ENCODE assay signal across 13 cellular contexts in genomic region chr3:23778451-23778850, GRCh38.
"Had no signal": no experiment of that assay in that cellular context is flagged by ENCODE, and none has a peak within 500 bp of the region (broad histone marks: within the 10 kb centered on the region; RNA-seq: fewer than 3 reads in every experiment).

No MANE protein-coding gene starts in this region.

- H3K4me3 ChIP-seq: lung, ovary, sigmoid colon had no signal

- H3K9me3 ChIP-seq: ovary, sigmoid colon had no signal

- H3K27me3 ChIP-seq: ovary, sigmoid colon had no signal

- H3K36me3 ChIP-seq: ovary, sigmoid colon had no signal

- DNase-seq: activated B cell treated with CpG ODN at 0.5 μM for 24 hours; activated CD4-positive, alpha-beta T cell treated with anti-CD3 and anti-CD28 coated beads, Interleukin-2, amount 10 ng/mL, durations not matched to agents 7 days and 5 days; activated CD8-positive, alpha-beta memory T cell treated with anti-CD3 and anti-CD28 coated beads, Interleukin-2, amount 50 U/mL, for 48 hours; activated gamma-delta T cell; activated T-cell treated with anti-CD3 and anti-CD28 coated beads, Interleukin-2, amount 50 U/mL, for 72 hours; amygdala; effector memory CD4-positive, alpha-beta T cell; head of caudate nucleus; left cardiac atrium; naive B cell; ovary; sigmoid colon had no signal

- H3K27ac ChIP-seq: ovary, sigmoid colon had no signal

- H3K4me1 ChIP-seq: sigmoid colon had no signal
